ENCODE assay signal across 7 cellular contexts in genomic region chr14:70073924-70074566, GRCh38.
A peak's percentile ranks its signal among the peaks of the same experiment; 100 is the strongest.
DNase-seq lines count a peak whose midpoint lies in the region; TF ChIP-seq lines count a peak whose summit lies in the region.

No MANE protein-coding gene starts in this region.

- H2AFZ ChIP-seq in Loucy (ENCODE audit: low read length): no peak overlapping the region

- H3K4me1 ChIP-seq in Loucy (ENCODE audit: insufficient read depth, low read length, poor library complexity, severe bottlenecking): no peaks in the 10 kb centered on the region
- H3K4me1 ChIP-seq in SJCRH30: no peaks in the 10 kb centered on the region

- H3K36me3 ChIP-seq in Loucy (ENCODE audit: insufficient read depth, low read length) (no peaks in the 10 kb centered on the region), SJCRH30 (no peaks in the 10 kb centered on the region)

- no peaks in the 10 kb centered on the region for H3K79me2 ChIP-seq in Loucy (ENCODE audit: insufficient read depth, low read length)

- H3K27me3 ChIP-seq in Loucy (ENCODE audit: insufficient read depth, low read length, poor library complexity, severe bottlenecking) (no peaks in the 10 kb centered on the region), SJCRH30 (no peaks in the 10 kb centered on the region)

- H3K4me2 ChIP-seq in Loucy (ENCODE audit: low read depth, low read length, poor library complexity, severe bottlenecking): no peak overlapping the region

- DNase-seq in GM03348 (ENCODE audit: low spot score): peak; percentile 78
- DNase-seq in SJCRH30: peak; percentile 67 to 87
- DNase-seq in astrocyte of the spinal cord (ENCODE audit: low read depth, low spot score): peak; percentile 52
- DNase-seq in inferior parietal cortex (ENCODE audit: extremely low spot score): peak; percentile 79
- DNase-seq in stimulated activated CD4-positive, alpha-beta T cell treated with anti-CD3 and anti-CD28 coated beads, Interleukin-2, amount 100 ng/mL, for 4 hours (ENCODE audit: low read depth): peak; percentile 6
- no peak for DNase-seq in activated gamma-delta T cell treated with Interleukin-2 at 50 U/mL for 16 hours

- H3K9ac ChIP-seq in Loucy (ENCODE audit: low read depth, low read length, poor library complexity, severe bottlenecking): no peak overlapping the region

- H3K9me3 ChIP-seq in Loucy (ENCODE audit: insufficient read depth, low read depth, low read length) (no peaks in the 10 kb centered on the region), SJCRH30 (replicated peaks) (no peaks in the 10 kb centered on the region)

- H3F3A ChIP-seq in Loucy (ENCODE audit: low read depth): no peaks in the 10 kb centered on the region

- no peaks in the 10 kb centered on the region for H4K20me1 ChIP-seq in Loucy (ENCODE audit: insufficient read depth, low read length, poor library complexity, severe bottlenecking)

- TF ChIP-seq CTCF in Loucy (conservative IDR thresholded peaks at IDR 0.05; ENCODE audit: low read length) (peak; percentile 98), astrocyte of the spinal cord (IDR thresholded peaks at IDR 0.05; ENCODE audit: low read depth, low read length) (peak; percentile 88)

- H3K4me3 ChIP-seq in Loucy (ENCODE audit: low read length, poor library complexity, severe bottlenecking) (no peak overlapping the region), SJCRH30 (no peak overlapping the region), astrocyte of the spinal cord (ENCODE audit: low read depth, low read length) (no peak overlapping the region)

- no peak overlapping the region for H3K27ac ChIP-seq in SJCRH30

- H3K9me2 ChIP-seq in Loucy (replicated peaks; ENCODE audit: low read depth, low read length): no peaks in the 10 kb centered on the region

- in situ Hi-C loops in astrocyte of the spinal cord (cut with HindIII; ENCODE audit: low sequenced_read_pairs): no loop called here
